8 cellular contexts compared by ENCODE assay signal in the genomic region with DNA sequence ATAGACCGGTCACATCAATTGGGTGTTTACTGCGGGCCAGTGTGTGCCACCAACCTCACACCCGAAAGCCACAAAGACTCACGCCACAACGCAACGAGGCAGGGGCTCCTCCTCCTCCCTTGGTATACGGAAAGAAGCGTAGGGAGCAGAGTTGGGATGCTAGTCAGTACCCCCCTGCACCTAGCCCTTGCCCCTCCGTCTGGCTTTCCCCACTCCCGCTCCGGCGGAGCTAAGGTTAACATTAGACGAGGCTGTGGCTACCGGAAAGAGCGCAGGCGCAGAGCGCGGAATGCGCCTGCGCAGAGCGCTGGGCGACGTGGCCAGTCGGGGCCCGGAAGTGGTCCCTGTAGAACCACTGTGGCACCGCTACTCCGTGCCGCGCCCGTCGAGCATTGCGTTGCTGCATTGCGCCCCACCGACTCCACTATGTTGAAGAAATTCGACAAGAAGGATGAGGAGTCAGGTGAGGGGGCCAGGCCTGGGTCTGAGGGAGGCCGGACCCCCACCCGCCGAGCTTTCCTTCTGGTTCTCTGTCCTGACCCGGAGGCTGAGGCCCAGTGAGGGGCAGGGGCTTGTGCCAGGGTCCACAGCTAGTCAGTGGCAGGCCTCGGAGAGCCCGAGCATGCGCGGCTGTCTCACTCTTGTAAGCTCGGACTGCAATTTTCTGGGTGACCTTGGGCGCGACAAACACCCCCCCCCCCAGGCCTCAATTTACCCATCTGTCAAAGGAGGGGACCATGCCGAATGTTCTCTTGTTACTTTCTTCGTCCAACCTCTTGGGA. TPM values are rescaled to one million over a fixed set of nuclear protein-coding genes. Genes with fewer than 3 reads are reported as not detected.
DNase-seq lines count a peak whose midpoint lies in the region; ATAC-seq and TF ChIP-seq lines count a peak whose summit lies in the region.

Gene COPG1 (plus strand): TSS at position 323 of the 782 bp plus-strand sequence. CDS start 104 bp downstream, at position 427.

- H3K36me3 ChIP-seq in CD8-positive, alpha-beta memory T cell (ENCODE audit: insufficient read depth, low read length) = peaks cover 18% of the 10 kb centered on the region
- H3K36me3 ChIP-seq in ectodermal cell (ENCODE audit: control insufficient read depth, insufficient read depth, low read length) (peaks cover 20% of the 10 kb centered on the region), lung (ENCODE audit: control insufficient read depth in 2 of 2, insufficient read depth in 2 of 2, low read length in 2 of 2) (peaks cover 11 to 21% of the 10 kb centered on the region in 2 donors)

- peaks cover 0 to 44% (median 2%) of the 10 kb centered on the region in 3 donors for H3K36me3 Mint-ChIP-seq in CD8-positive, alpha-beta memory T cell

- peaks cover 37 to 55% (median 42%) of the 10 kb centered on the region in 3 donors for H3K4me1 Mint-ChIP-seq in CD8-positive, alpha-beta memory T cell

- 1% methylated on average over 48 of the region's 48 CpGs for WGBS in ectodermal cell, 2 experiments
- 0% methylated on average over 47 to 48 of the region's 48 CpGs for WGBS in lung, 2 donors

- peak; percentile 77 to 91 (median 88) for DNase-seq in CD8-positive, alpha-beta memory T cell
- DNase-seq in HT1080 (ENCODE audit: low read depth) (peak; percentile 89), lung (ENCODE audit: low spot score) (peak; percentile 87)
- peak; percentile 83 for DNase-seq in NK-92 treated with Interleukin-12 subunit alpha and Interleukin-12 subunit beta, amount 100 ng/mL, for 24 hours (lab: John Stamatoyannopoulos, UW)
- peak; percentile 54 to 77 for DNase-seq in activated CD8-positive, alpha-beta memory T cell treated with anti-CD3 and anti-CD28 coated beads for 1 hour (ENCODE audit: extremely low read depth in 1 of 2, low read depth in 1 of 2)
- DNase-seq in stimulated activated CD4-positive, alpha-beta T cell treated with anti-CD3 and anti-CD28 coated beads, TNF-alpha, amount 100 ng/mL, for 24 hours (ENCODE audit: low read depth in 3 of 3) = peak; percentile 75 to 81 (median 76)

- peak within 1 kb of the TSS; percentile 95 to 100 (median 98) for H3K27ac Mint-ChIP-seq in CD8-positive, alpha-beta memory T cell

- H3K27ac ChIP-seq in CD8-positive, alpha-beta memory T cell (ENCODE audit: low read depth, low read length) = peak within 1 kb of the TSS; percentile 97
- H3K27ac ChIP-seq in ectodermal cell (ENCODE audit: insufficient read depth, low read depth, low read length, poor library complexity, severe bottlenecking) (no peak within 1 kb of the TSS), lung (ENCODE audit: low read depth in 1 of 2, low read length in 1 of 2) (peak within 1 kb of the TSS; percentile 86 to 91)

- CTCF ChIA-PET in CD8-positive, alpha-beta memory T cell (lab: Charles Lee) = interaction anchor here (0.6 to 10.0 kb wide), 12 partner anchors 10 to 632 kb away, joined by 3 to 143 read pairs (median 4); a partner anchor contains a TSS

- ATAC-seq in GM19468 (IDR thresholded peaks at IDR 0.05; ENCODE audit: extremely low read depth, unreplicated experiment) (peak; percentile 29), lung (ENCODE audit: insufficient read depth, low FRiP score) (peak; percentile 86)

- H3K9me3 Mint-ChIP-seq in CD8-positive, alpha-beta memory T cell = no peaks in the 10 kb centered on the region

- POLR2A ChIA-PET in CD8-positive, alpha-beta memory T cell (lab: Charles Lee) = interaction anchor here (0.6 to 1.9 kb wide), 12 partner anchors 30 to 281 kb away, joined by 3 to 11 read pairs (median 4); partner anchors contain the start of genes CFAP92, HMCES and RAB43

- peaks cover 0 to 2% of the 10 kb centered on the region in 2 donors for H3K27me3 Mint-ChIP-seq in CD8-positive, alpha-beta memory T cell

- peaks cover 25% of the 10 kb centered on the region for H3K4me1 ChIP-seq in CD8-positive, alpha-beta memory T cell (ENCODE audit: insufficient read depth, low read length)
- H3K4me1 ChIP-seq in ectodermal cell (ENCODE audit: control insufficient read depth, insufficient read depth, low read length) (peaks cover 5% of the 10 kb centered on the region), lung (ENCODE audit: control insufficient read depth in 2 of 2, insufficient read depth in 2 of 2, low read length in 2 of 2) (peaks cover 0 to 4% of the 10 kb centered on the region in 2 donors)

- TF ChIP-seq CTCF in lung (IDR thresholded peaks at IDR 0.05; ENCODE audit: control extremely low read depth, extremely low read depth) = no peak

- H3K9me3 ChIP-seq in CD8-positive, alpha-beta memory T cell (ENCODE audit: low read length) = no peaks in the 10 kb centered on the region
- H3K9me3 ChIP-seq in ectodermal cell (ENCODE audit: control insufficient read depth, low read length) (no peaks in the 10 kb centered on the region), lung (ENCODE audit: control insufficient read depth in 2 of 2, insufficient read depth in 1 of 2, low read length in 1 of 2) (no peaks in the 10 kb centered on the region)

- no peaks in the 10 kb centered on the region for H3K27me3 ChIP-seq in CD8-positive, alpha-beta memory T cell (ENCODE audit: insufficient read depth, low read length, poor library complexity, severe bottlenecking)
- H3K27me3 ChIP-seq in ectodermal cell (ENCODE audit: control insufficient read depth, insufficient read depth, low read length, poor library complexity, severe bottlenecking) = no peaks in the 10 kb centered on the region
- H3K27me3 ChIP-seq in lung (ENCODE audit: control insufficient read depth, insufficient read depth) = no peaks in the 10 kb centered on the region

- peak within 1 kb of the TSS; percentile 100 for H3K4me3 ChIP-seq in CD8-positive, alpha-beta memory T cell (ENCODE audit: low read length)
- H3K4me3 ChIP-seq in ectodermal cell (ENCODE audit: insufficient read depth, low read depth, low read length) = peak within 1 kb of the TSS; percentile 75
- H3K4me3 ChIP-seq in lung = peak within 1 kb of the TSS; percentile 93

- H3K4me3 Mint-ChIP-seq in CD8-positive, alpha-beta memory T cell = peak within 1 kb of the TSS; percentile 96 to 100 (median 97)

RNA-seq across cellular contexts. Expression of gene COPG1, which starts in this region (rescaled TPM):
- 100 to 1,000 TPM; 134 to 136 TPM for total RNA-seq in CD8-positive, alpha-beta memory T cell
- polyA plus RNA-seq in CD8-positive, alpha-beta memory T cell = 101 TPM
- 155 and 158 TPM in 2 replicates for total RNA-seq in HT1080 (2014; rRNA removed; shearing (Covaris generic))
- 111 and 119 TPM in 2 replicates for polyA plus RNA-seq in HT1080 (2015; cell fraction: cytosol; rRNA removed)
- 240 and 255 TPM in 2 replicates for polyA plus RNA-seq in HT1080 (2015; cell fraction: nucleus; rRNA removed)
- 73.0 TPM for polyA plus RNA-seq in ectodermal cell (2013, experiment 1 of 4)
- 71.4 TPM for polyA plus RNA-seq in ectodermal cell (2013, experiment 2 of 4)
- polyA plus RNA-seq in ectodermal cell (2013, experiment 3 of 4) = 57.6 TPM
- polyA plus RNA-seq in ectodermal cell (2013, experiment 4 of 4) = 65.6 TPM
- total RNA-seq in lung = 100 to 1,000 TPM; 163 to 234 TPM
- polyA plus RNA-seq in lung = 100 to 1,000 TPM; 126 to 129 TPM
